Comparison of ENCODE assay signal across 1 cellular context in genomic region chr17:75046583-75047289, GRCh38.
A peak's percentile ranks its signal among the peaks of the same experiment; 100 is the strongest.
TF ChIP-seq lines count a peak whose summit lies in the region.

Gene ATP5PD, minus strand, starts transcription at chr17:75046969. Its CDS starts 4,319 bp downstream, at chr17:75042650.
Gene KCTD2, plus strand, starts transcription at chr17:75047225. Its CDS starts 26 bp downstream, at chr17:75047251.

TF ChIP-seq in K562, 482 proteins besides CTCF, POLR2A, EP300 and RAD21 (continued from another document and continues in another):
- TF ChIP-seq ZNF518B (CRISPR knock-in tag; IDR thresholded peaks at IDR 0.05) = no peak
- peak; percentile 73 to 95 (median 92) for TF ChIP-seq YY1 (IDR thresholded peaks at IDR 0.05; ENCODE audit: borderline replicate concordance in 1 of 3, control insufficient read depth in 1 of 3, extremely low read depth in 1 of 3, insufficient read depth in 3 of 3, insufficient read length in 1 of 3, insufficient replicate concordance in 2 of 3, low read depth in 1 of 3, low read length in 2 of 3)
- no peak for TF ChIP-seq ZBTB8A (IDR thresholded peaks at IDR 0.05; ENCODE audit: partially characterized antibody)
- no peak for TF ChIP-seq TRIM25 (IDR thresholded peaks at IDR 0.05; ENCODE audit: borderline replicate concordance)
- TF ChIP-seq ZBTB12 (CRISPR knock-in tag; IDR thresholded peaks at IDR 0.05) = peak; percentile 68
- TF ChIP-seq CREBBP (IDR thresholded peaks at IDR 0.05; ENCODE audit: low read depth, low read length) = no peak
- no peak for TF ChIP-seq PREB (CRISPR knock-in tag; IDR thresholded peaks at IDR 0.05)
- no peak for TF ChIP-seq THRAP3 (IDR thresholded peaks at IDR 0.05; ENCODE audit: borderline replicate concordance)
- TF ChIP-seq ZNF561 (CRISPR knock-in tag; conservative IDR thresholded peaks at IDR 0.05) = no peak
- peak; percentile 67 for TF ChIP-seq PHF20 (IDR thresholded peaks at IDR 0.05; ENCODE audit: partially characterized antibody)
- TF ChIP-seq TEAD4 (IDR thresholded peaks at IDR 0.05; ENCODE audit: low read length) = no peak
- no peak for TF ChIP-seq TEAD4 (CRISPR knock-in tag; IDR thresholded peaks at IDR 0.05; ENCODE audit: borderline replicate concordance)
- TF ChIP-seq SMAD2 (IDR thresholded peaks at IDR 0.05; ENCODE audit: low read depth, low read length) = no peak
- peak; percentile 74; the same call in 1 of the 2 replicates for TF ChIP-seq POLR2AphosphoS2 (IDR thresholded peaks at IDR 0.05; ENCODE audit: low read length)
- peak; percentile 93 for TF ChIP-seq ESRRA (IDR thresholded peaks at IDR 0.05; ENCODE audit: borderline replicate concordance, low read depth)
- TF ChIP-seq ID3 (CRISPR knock-in tag; IDR thresholded peaks at IDR 0.05) = no peak
- peak; percentile 76 for TF ChIP-seq ID3 (tag; IDR thresholded peaks at IDR 0.05)
- TF ChIP-seq PCBP1 (IDR thresholded peaks at IDR 0.05; ENCODE audit: low read depth, low read length, poor library complexity, severe bottlenecking) = peak; percentile 96
- peak; percentile 91 for TF ChIP-seq SP1 (CRISPR knock-in tag; IDR thresholded peaks at IDR 0.05)
- no peak for TF ChIP-seq ZNF707 (CRISPR knock-in tag; conservative IDR thresholded peaks at IDR 0.05)
- no peak for TF ChIP-seq CHAMP1 (IDR thresholded peaks at IDR 0.05)
- no peak for TF ChIP-seq HSF4 (CRISPR knock-in tag; IDR thresholded peaks at IDR 0.05; ENCODE audit: borderline replicate concordance)
- TF ChIP-seq SMARCB1 (IDR thresholded peaks at IDR 0.05; ENCODE audit: insufficient read length, low read depth) = no peak
- TF ChIP-seq KDM5B (IDR thresholded peaks at IDR 0.05; ENCODE audit: insufficient replicate concordance, low read depth, low read length) = peak; percentile 72
- peak; percentile 57; the same call in 1 of the 2 replicates for TF ChIP-seq DIDO1 (tag; IDR thresholded peaks at IDR 0.05; ENCODE audit: low read depth)
- no peak for TF ChIP-seq NCOA1 (IDR thresholded peaks at IDR 0.05; ENCODE audit: low read depth)
- no peak for TF ChIP-seq FOXJ2 (tag; IDR thresholded peaks at IDR 0.05)
- TF ChIP-seq ZNF778 (CRISPR knock-in tag; IDR thresholded peaks at IDR 0.05) = no peak
- no peak for TF ChIP-seq THAP7 (CRISPR knock-in tag; IDR thresholded peaks at IDR 0.05)
- no peak for TF ChIP-seq ZNF77 (CRISPR knock-in tag; IDR thresholded peaks at IDR 0.05)
- TF ChIP-seq ZNF592 (IDR thresholded peaks at IDR 0.05) = no peak
- TF ChIP-seq HDAC3 (IDR thresholded peaks at IDR 0.05; ENCODE audit: borderline replicate concordance, partially characterized antibody) = no peak
- TF ChIP-seq NFIC (IDR thresholded peaks at IDR 0.05) = no peak
- TF ChIP-seq XRCC5 (IDR thresholded peaks at IDR 0.05; ENCODE audit: low read depth, low read length) = peak; percentile 81; the same call in 1 of the 2 replicates
- TF ChIP-seq CHCHD3 (CRISPR knock-in tag; IDR thresholded peaks at IDR 0.05) = no peak
- TF ChIP-seq CBFA2T2 (conservative IDR thresholded peaks at IDR 0.05) = no peak
- peak; percentile 64; the same call in 1 of the 2 replicates for TF ChIP-seq ERF (CRISPR knock-in tag; IDR thresholded peaks at IDR 0.05)
- TF ChIP-seq MXI1 (IDR thresholded peaks at IDR 0.05; ENCODE audit: low read depth, low read length) = peak; percentile 15; the same call in 1 of the 2 replicates
- no peak for TF ChIP-seq COPS2 (conservative IDR thresholded peaks at IDR 0.05)
- TF ChIP-seq ATF4 (CRISPR knock-in tag; IDR thresholded peaks at IDR 0.05) = no peak; the same call in 1 of the 2 replicates
- TF ChIP-seq E2F4 (CRISPR knock-in tag; IDR thresholded peaks at IDR 0.05; ENCODE audit: low read depth) = no peak
- TF ChIP-seq RBFOX2 (IDR thresholded peaks at IDR 0.05; ENCODE audit: low read depth, low read length) = peak; percentile 88
- TF ChIP-seq NUFIP1 (IDR thresholded peaks at IDR 0.05; ENCODE audit: partially characterized antibody) = no peak
